8 cellular contexts compared by ENCODE assay signal in genomic region chr6:127516676-127517273, GRCh38.
DNase-seq lines count a peak whose midpoint lies in the region; ATAC-seq, FAIRE-seq and TF ChIP-seq lines count a peak whose summit lies in the region.

No MANE protein-coding gene starts in this region.

- TF ChIP-seq CTCF in GM13976 (IDR thresholded peaks at IDR 0.05; ENCODE audit: borderline replicate concordance, control extremely low read depth, extremely low read depth, insufficient read depth, missing control alignments): peak; percentile 56

- in situ Hi-C loops in GM13976 (cut with MboI; ENCODE audit: low sequenced_read_pairs, unreplicated experiment): no loop called here

- DNase-seq in GM13976 (ENCODE audit: low spot score) (peak; percentile 74), NCI-H1105 treated with DMSO at 0.1 percent for 48 hours (lab: John Stamatoyannopoulos, UW) (peak; percentile 93), T-helper 22 cell (ENCODE audit: low read depth) (peak; percentile 15), cerebellar cortex (ENCODE audit: low spot score) (peak; percentile 91), kidney tubule cell (ENCODE audit: low spot score) (peak; percentile 76)
- DNase-seq in stimulated activated CD4-positive, alpha-beta T cell treated with anti-CD3 and anti-CD28 coated beads, Interleukin-4, amount 100 ng/mL, for 24 hours: peak; percentile 57

- peak; percentile 63 for ATAC-seq in HG02852 (IDR thresholded peaks at IDR 0.05; ENCODE audit: unreplicated experiment)

- FAIRE-seq in A204.1 (lab: Jason Lieb, UNC): peak; percentile 66

Comparison
In these comparisons a context has a peak if more than half of its experiments do, and no peak if none do; other contexts are left out.
1. Peak in every context shown above with its lines: DNase-seq and ATAC-seq.
2. DNase-seq: peak in every context shown above with its lines; median percentile 93 in NCI-H1105 treated with DMSO at 0.1 percent for 48 hours; 91 in cerebellar cortex; 76 in kidney tubule cell; 74 in GM13976; 57 in stimulated activated CD4-positive, alpha-beta T cell treated with anti-CD3 and anti-CD28 coated beads, Interleukin-4, amount 100 ng/mL, for 24 hours; 15 in T-helper 22 cell.